In genomic region chr4:93657527-93657926, GRCh38 we compare ENCODE assay signal across 24 cellular contexts.
DNase-seq lines count a peak whose midpoint lies in the region; ATAC-seq and TF ChIP-seq lines count a peak whose summit lies in the region.
"Had no signal": no experiment of that assay in that cellular context is flagged by ENCODE, and none has a peak within 500 bp of the region (broad histone marks: within the 10 kb centered on the region; RNA-seq: fewer than 3 reads in every experiment).

No MANE protein-coding gene starts in this region.

- H3K9ac ChIP-seq in neural progenitor cell = no peak overlapping the region

- H4K20me1 ChIP-seq in neural progenitor cell (ENCODE audit: low read depth) = no peaks in the 10 kb centered on the region

- H3F3A ChIP-seq in neural progenitor cell (ENCODE audit: low read depth) = peaks cover 7% of the 10 kb centered on the region

- H3K27me3 Mint-ChIP-seq in neural progenitor cell (ENCODE audit: insufficient read depth, low read depth) (no peaks in the 10 kb centered on the region), T-cell (no peaks in the 10 kb centered on the region)
- H3K27me3 Mint-ChIP-seq: activated CD8-positive, alpha-beta memory T cell treated with anti-CD3 and anti-CD28 coated beads, Interleukin-2, amount 10 ng/mL, durations not matched to agents 7 days and 5 days; activated naive CD4-positive, alpha-beta T cell treated with anti-CD3 and anti-CD28 coated beads, Interleukin-2, amount 50 U/mL, for 24 hours; CD8-positive, alpha-beta memory T cell; naive B cell had no signal

- H3K4me2 ChIP-seq in neural progenitor cell = no peak overlapping the region

- no peak overlapping the region for H3K27ac ChIP-seq in neural progenitor cell
- H3K27ac ChIP-seq: stomach, tibial nerve had no signal

- H3K4me3 Mint-ChIP-seq in neural progenitor cell (no peak overlapping the region), T-cell (no peak overlapping the region)
- H3K4me3 Mint-ChIP-seq: activated CD8-positive, alpha-beta memory T cell treated with anti-CD3 and anti-CD28 coated beads, Interleukin-2, amount 10 ng/mL, durations not matched to agents 7 days and 5 days; activated naive CD4-positive, alpha-beta T cell treated with anti-CD3 and anti-CD28 coated beads, Interleukin-2, amount 50 U/mL, for 24 hours; CD8-positive, alpha-beta memory T cell; naive B cell had no signal

- H3K9me3 Mint-ChIP-seq in neural progenitor cell (no peaks in the 10 kb centered on the region), T-cell (peaks cover 0 to 8% (median 6%) of the 10 kb centered on the region in 3 donors)
- H3K9me3 Mint-ChIP-seq: activated naive CD4-positive, alpha-beta T cell treated with anti-CD3 and anti-CD28 coated beads, Interleukin-2, amount 50 U/mL, for 24 hours had no signal

- ATAC-seq in GM18870 (IDR thresholded peaks at IDR 0.05; ENCODE audit: unreplicated experiment) (peak; percentile 76), HG02610 (IDR thresholded peaks at IDR 0.05; ENCODE audit: unreplicated experiment) (peak; percentile 98), HG03175 (IDR thresholded peaks at IDR 0.05; ENCODE audit: unreplicated experiment) (peak; percentile 40), GM18909 (IDR thresholded peaks at IDR 0.05; ENCODE audit: poor library complexity, unreplicated experiment) (no peak), T-cell (replicated peaks in 1 of 4) (no peak)
- ATAC-seq: activated CD8-positive, alpha-beta memory T cell treated with anti-CD3 and anti-CD28 coated beads, Interleukin-2, amount 10 ng/mL, durations not matched to agents 7 days and 5 days; left colon had no signal

- no peaks in the 10 kb centered on the region for H3K27me3 ChIP-seq in neural progenitor cell
- H3K27me3 ChIP-seq: stomach, tibial nerve had no signal

- peak; percentile 5 for DNase-seq in neural progenitor cell (ENCODE audit: low spot score)
- no peak for DNase-seq in NAMALWA (ENCODE audit: low spot score)
- no peak for DNase-seq in T-cell
- DNase-seq: activated CD4-positive, alpha-beta T cell treated with anti-CD3 and anti-CD28 coated beads for 48 hours; activated CD8-positive, alpha-beta memory T cell treated with anti-CD3 and anti-CD28 coated beads, Interleukin-2, amount 10 ng/mL, durations not matched to agents 7 days and 5 days; CD8-positive, alpha-beta memory T cell; DMS153; GF-D8; IMR-90; left colon; mesendoderm; naive B cell; NCI-H1417 treated with DMSO at 0.1 percent for 48 hours; NCI-H2107; NCI-H524; stimulated activated CD4-positive, alpha-beta T cell treated with anti-CD3 and anti-CD28 coated beads, Interleukin-12 subunit alpha, Interleukin-12 subunit beta, amount 100 ng/mL, for 4 hours; stomach; T-helper 2 cell had no signal

- H3K36me3 ChIP-seq in neural progenitor cell = no peaks in the 10 kb centered on the region
- H3K36me3 ChIP-seq: stomach, tibial nerve had no signal

- peaks cover 20% of the 10 kb centered on the region for H3K4me1 ChIP-seq in neural progenitor cell
- H3K4me1 ChIP-seq: stomach had no signal

- H3K4me3 ChIP-seq in neural progenitor cell = no peak overlapping the region
- H3K4me3 ChIP-seq: stomach, tibial nerve had no signal

- POLR2A ChIA-PET in T-cell (lab: Charles Lee) = no interaction called here

- no peak for TF ChIP-seq CTCF in neural progenitor cell (IDR thresholded peaks at IDR 0.05)

- H3K27ac Mint-ChIP-seq in neural progenitor cell (no peak overlapping the region), T-cell (no peak overlapping the region)
- H3K27ac Mint-ChIP-seq: activated CD8-positive, alpha-beta memory T cell treated with anti-CD3 and anti-CD28 coated beads, Interleukin-2, amount 10 ng/mL, durations not matched to agents 7 days and 5 days; activated naive CD4-positive, alpha-beta T cell treated with anti-CD3 and anti-CD28 coated beads, Interleukin-2, amount 50 U/mL, for 24 hours; CD8-positive, alpha-beta memory T cell; naive B cell had no signal

- H3K4me1 Mint-ChIP-seq in neural progenitor cell (peaks cover 7% of the 10 kb centered on the region), T-cell (no peaks in the 10 kb centered on the region)
- H3K4me1 Mint-ChIP-seq: activated CD8-positive, alpha-beta memory T cell treated with anti-CD3 and anti-CD28 coated beads, Interleukin-2, amount 10 ng/mL, durations not matched to agents 7 days and 5 days; activated naive CD4-positive, alpha-beta T cell treated with anti-CD3 and anti-CD28 coated beads, Interleukin-2, amount 50 U/mL, for 24 hours; CD8-positive, alpha-beta memory T cell; naive B cell had no signal

- CTCF ChIA-PET in T-cell (lab: Charles Lee) = no interaction called here

- H3K36me3 Mint-ChIP-seq in neural progenitor cell (no peaks in the 10 kb centered on the region), T-cell (no peaks in the 10 kb centered on the region)
- H3K36me3 Mint-ChIP-seq: activated CD8-positive, alpha-beta memory T cell treated with anti-CD3 and anti-CD28 coated beads, Interleukin-2, amount 10 ng/mL, durations not matched to agents 7 days and 5 days; activated naive CD4-positive, alpha-beta T cell treated with anti-CD3 and anti-CD28 coated beads, Interleukin-2, amount 50 U/mL, for 24 hours; CD8-positive, alpha-beta memory T cell; naive B cell had no signal

- no peaks in the 10 kb centered on the region for H3K9me3 ChIP-seq in neural progenitor cell (ENCODE audit: low read depth)
- H3K9me3 ChIP-seq: stomach, tibial nerve had no signal

- no peaks in the 10 kb centered on the region for H3K79me2 ChIP-seq in neural progenitor cell (ENCODE audit: low read depth)

- H2AFZ ChIP-seq in neural progenitor cell (replicated peaks) = no peak overlapping the region

Comparison
In these comparisons a context has a peak if more than half of its experiments do, and no peak if none do; other contexts are left out.
1. ATAC-seq: peak in GM18870 (single experiment), HG02610 (single experiment) and HG03175 (single experiment); none in GM18909 (single experiment) and T-cell (0 of 4).